In the genomic region with DNA sequence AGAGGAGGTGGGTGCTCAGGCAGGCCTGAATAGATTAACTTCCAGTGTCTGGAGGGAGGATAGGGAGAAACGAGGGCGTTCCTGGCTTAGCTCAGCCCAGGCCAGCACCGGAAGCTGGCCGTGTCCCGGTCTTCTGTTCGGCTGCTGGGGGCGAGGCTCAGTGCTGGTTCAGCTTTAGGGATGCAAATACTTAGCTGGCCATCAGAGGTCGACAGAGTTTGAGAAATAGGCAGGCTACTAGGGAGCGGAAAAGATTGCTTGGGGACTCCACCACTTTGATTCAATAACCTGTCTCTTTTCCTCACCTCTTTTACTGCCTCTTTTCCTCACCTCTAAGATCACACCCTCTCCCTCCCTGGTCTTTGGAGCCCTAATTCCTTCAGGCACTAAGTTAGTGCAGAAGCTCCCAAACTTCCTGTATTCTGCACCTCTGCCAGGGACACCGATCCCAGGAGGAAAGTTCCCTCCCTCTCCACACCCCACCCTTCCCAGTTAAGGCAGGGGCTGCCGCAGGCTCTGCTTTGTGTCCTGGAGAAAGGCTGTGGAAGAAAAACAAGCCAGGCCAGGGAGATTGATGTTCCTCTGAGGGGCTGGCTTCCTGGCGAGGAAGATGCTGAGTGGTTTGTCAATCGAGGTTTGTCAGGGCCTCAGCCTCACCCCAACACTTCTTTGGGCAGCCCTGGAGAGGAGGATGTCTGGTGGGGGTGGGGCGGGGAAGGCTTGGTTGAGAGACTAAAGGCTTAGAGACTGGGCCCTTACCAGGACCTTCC, we compare ENCODE assay signal across 1 cellular context.
TF ChIP-seq lines count a peak whose summit lies in the region.

No MANE protein-coding gene starts in this region.

TF ChIP-seq in HEK293, 187 proteins besides CTCF, POLR2A, EP300 and RAD21 (continued from another document):
- no peak for TF ChIP-seq ZNF335 (tag by site-specific recombination; conservative IDR thresholded peaks at IDR 0.05)
- TF ChIP-seq, protein P1, sequence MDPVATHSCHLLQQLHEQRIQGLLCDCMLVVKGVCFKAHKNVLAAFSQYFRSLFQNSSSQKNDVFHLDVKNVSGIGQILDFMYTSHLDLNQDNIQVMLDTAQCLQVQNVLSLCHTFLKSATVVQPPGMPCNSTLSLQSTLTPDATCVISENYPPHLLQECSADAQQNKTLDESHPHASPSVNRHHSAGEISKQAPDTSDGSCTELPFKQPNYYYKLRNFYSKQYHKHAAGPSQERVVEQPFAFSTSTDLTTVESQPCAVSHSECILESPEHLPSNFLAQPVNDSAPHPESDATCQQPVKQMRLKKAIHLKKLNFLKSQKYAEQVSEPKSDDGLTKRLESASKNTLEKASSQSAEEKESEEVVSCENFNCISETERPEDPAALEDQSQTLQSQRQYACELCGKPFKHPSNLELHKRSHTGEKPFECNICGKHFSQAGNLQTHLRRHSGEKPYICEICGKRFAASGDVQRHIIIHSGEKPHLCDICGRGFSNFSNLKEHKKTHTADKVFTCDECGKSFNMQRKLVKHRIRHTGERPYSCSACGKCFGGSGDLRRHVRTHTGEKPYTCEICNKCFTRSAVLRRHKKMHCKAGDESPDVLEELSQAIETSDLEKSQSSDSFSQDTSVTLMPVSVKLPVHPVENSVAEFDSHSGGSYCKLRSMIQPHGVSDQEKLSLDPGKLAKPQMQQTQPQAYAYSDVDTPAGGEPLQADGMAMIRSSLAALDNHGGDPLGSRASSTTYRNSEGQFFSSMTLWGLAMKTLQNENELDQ (tag by site-specific recombination; IDR thresholded peaks at IDR 0.05; ENCODE audit: low read depth) = no peak
- TF ChIP-seq ZNF274 (IDR thresholded peaks at IDR 0.05; ENCODE audit: low read length) = no peak
- TF ChIP-seq ZNF274 (tag by site-specific recombination; IDR thresholded peaks at IDR 0.05; ENCODE audit: borderline replicate concordance) = no peak
- TF ChIP-seq, protein P2, sequence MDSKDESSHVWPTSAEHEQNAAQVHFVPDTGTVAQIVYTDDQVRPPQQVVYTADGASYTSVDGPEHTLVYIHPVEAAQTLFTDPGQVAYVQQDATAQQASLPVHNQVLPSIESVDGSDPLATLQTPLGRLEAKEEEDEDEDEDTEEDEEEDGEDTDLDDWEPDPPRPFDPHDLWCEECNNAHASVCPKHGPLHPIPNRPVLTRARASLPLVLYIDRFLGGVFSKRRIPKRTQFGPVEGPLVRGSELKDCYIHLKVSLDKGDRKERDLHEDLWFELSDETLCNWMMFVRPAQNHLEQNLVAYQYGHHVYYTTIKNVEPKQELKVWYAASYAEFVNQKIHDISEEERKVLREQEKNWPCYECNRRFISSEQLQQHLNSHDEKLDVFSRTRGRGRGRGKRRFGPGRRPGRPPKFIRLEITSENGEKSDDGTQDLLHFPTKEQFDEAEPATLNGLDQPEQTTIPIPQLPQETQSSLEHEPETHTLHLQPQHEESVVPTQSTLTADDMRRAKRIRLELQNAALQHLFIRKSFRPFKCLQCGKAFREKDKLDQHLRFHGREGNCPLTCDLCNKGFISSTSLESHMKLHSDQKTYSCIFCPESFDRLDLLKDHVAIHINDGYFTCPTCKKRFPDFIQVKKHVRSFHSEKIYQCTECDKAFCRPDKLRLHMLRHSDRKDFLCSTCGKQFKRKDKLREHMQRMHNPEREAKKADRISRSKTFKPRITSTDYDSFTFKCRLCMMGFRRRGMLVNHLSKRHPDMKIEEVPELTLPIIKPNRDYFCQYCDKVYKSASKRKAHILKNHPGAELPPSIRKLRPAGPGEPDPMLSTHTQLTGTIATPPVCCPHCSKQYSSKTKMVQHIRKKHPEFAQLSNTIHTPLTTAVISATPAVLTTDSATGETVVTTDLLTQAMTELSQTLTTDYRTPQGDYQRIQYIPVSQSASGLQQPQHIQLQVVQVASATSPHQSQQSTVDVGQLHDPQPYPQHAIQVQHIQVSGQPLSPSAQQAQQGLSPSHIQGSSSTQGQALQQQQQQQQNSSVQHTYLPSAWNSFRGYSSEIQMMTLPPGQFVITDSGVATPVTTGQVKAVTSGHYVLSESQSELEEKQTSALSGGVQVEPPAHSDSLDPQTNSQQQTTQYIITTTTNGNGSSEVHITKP (tag by site-specific recombination; IDR thresholded peaks at IDR 0.05) = peak; percentile 24; the same call in 1 of the 2 replicates
- TF ChIP-seq ZNF146 (tag by site-specific recombination; IDR thresholded peaks at IDR 0.05) = no peak
- TF ChIP-seq ZNF394 (tag by site-specific recombination; IDR thresholded peaks at IDR 0.05; ENCODE audit: borderline replicate concordance) = no peak
- no peak for TF ChIP-seq GLI2 (tag by site-specific recombination; IDR thresholded peaks at IDR 0.05; ENCODE audit: borderline replicate concordance, low read depth)
- TF ChIP-seq, protein P3, sequence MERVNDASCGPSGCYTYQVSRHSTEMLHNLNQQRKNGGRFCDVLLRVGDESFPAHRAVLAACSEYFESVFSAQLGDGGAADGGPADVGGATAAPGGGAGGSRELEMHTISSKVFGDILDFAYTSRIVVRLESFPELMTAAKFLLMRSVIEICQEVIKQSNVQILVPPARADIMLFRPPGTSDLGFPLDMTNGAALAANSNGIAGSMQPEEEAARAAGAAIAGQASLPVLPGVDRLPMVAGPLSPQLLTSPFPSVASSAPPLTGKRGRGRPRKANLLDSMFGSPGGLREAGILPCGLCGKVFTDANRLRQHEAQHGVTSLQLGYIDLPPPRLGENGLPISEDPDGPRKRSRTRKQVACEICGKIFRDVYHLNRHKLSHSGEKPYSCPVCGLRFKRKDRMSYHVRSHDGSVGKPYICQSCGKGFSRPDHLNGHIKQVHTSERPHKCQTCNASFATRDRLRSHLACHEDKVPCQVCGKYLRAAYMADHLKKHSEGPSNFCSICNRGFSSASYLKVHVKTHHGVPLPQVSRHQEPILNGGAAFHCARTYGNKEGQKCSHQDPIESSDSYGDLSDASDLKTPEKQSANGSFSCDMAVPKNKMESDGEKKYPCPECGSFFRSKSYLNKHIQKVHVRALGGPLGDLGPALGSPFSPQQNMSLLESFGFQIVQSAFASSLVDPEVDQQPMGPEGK (tag by site-specific recombination; IDR thresholded peaks at IDR 0.05) = peak; percentile 49
- TF ChIP-seq ZNF112 (tag by site-specific recombination; IDR thresholded peaks at IDR 0.05) = no peak
- peak; percentile 71; the same call in 1 of the 2 replicates for TF ChIP-seq ZBTB48 (tag by site-specific recombination; IDR thresholded peaks at IDR 0.05)
- no peak for TF ChIP-seq SCRT1 (tag by site-specific recombination; IDR thresholded peaks at IDR 0.05; ENCODE audit: borderline replicate concordance)
- TF ChIP-seq ZIC2 (tag by site-specific recombination; IDR thresholded peaks at IDR 0.05) = no peak
